11 cellular contexts compared by ENCODE assay signal in genomic region chr12:106740813-106741212, GRCh38.
"Had no signal": no experiment of that assay in that cellular context is flagged by ENCODE, and none has a peak within 500 bp of the region (broad histone marks: within the 10 kb centered on the region; RNA-seq: fewer than 3 reads in every experiment).

No MANE protein-coding gene starts in this region.

- H3K4me3 ChIP-seq: esophagus muscularis mucosa, thoracic aorta had no signal

- ATAC-seq: activated CD8-positive, alpha-beta T cell treated with anti-CD3 and anti-CD28 coated beads for 36 hours; activated T-cell treated with anti-CD3 and anti-CD28 coated beads, Interleukin-2, amount 50 U/mL, for 72 hours; stimulated activated naive CD8-positive, alpha-beta T cell treated with anti-CD3 and anti-CD28 coated beads, Interleukin-15, amount 100 ng/mL, for 72 hours had no signal

- DNase-seq: activated CD4-positive, alpha-beta T cell treated with anti-CD3 and anti-CD28 coated beads for 1 hour; activated CD8-positive, alpha-beta memory T cell treated with anti-CD3 and anti-CD28 coated beads, Interleukin-2, amount 50 U/mL, for 4 hours; activated CD8-positive, alpha-beta T cell treated with anti-CD3 and anti-CD28 coated beads for 36 hours; activated naive CD4-positive, alpha-beta T cell; activated T-cell treated with anti-CD3 and anti-CD28 coated beads, Interleukin-2, amount 50 U/mL, for 72 hours; stimulated activated CD4-positive, alpha-beta T cell treated with anti-CD3 and anti-CD28 coated beads, Interleukin-15, amount 100 ng/mL, for 24 hours; stimulated activated CD4-positive, alpha-beta T cell treated with anti-CD3 and anti-CD28 coated beads, Interleukin-4, amount 100 ng/mL, for 24 hours; stimulated activated naive CD8-positive, alpha-beta T cell treated with anti-CD3 and anti-CD28 coated beads, Interleukin-15, amount 100 ng/mL, for 72 hours had no signal

- H3K9me3 ChIP-seq: esophagus muscularis mucosa, thoracic aorta had no signal

- H2AFZ ChIP-seq: parathyroid adenoma had no signal

- H3K4me1 ChIP-seq: esophagus muscularis mucosa, parathyroid adenoma had no signal

- H3K79me2 ChIP-seq: parathyroid adenoma had no signal

- H3K36me3 ChIP-seq: esophagus muscularis mucosa, thoracic aorta had no signal

- H3K27ac ChIP-seq: esophagus muscularis mucosa, parathyroid adenoma, thoracic aorta had no signal
